Comparison of ENCODE assay signal across 9 cellular contexts in the genomic region with DNA sequence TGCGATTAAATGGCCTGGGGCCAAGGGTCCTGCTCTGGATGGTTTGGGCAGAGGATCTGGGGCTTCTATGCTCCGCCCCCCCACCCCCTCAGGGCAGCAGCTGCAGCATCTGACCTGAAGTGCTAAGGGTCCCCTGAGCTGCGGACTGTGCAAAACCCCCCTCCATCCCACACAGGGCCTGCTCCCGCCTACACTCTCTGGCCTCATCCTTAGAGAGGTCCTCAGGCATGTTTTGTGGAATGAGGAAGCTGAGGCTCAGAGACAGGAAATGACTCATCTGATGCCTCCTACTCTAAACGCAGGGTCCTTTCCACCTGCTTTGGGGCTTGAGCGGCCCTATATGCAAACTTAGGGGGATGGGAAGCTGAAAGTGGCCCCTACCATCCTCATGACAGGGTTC. TPM values are rescaled to one million over a fixed set of nuclear protein-coding genes. Genes with fewer than 3 reads are reported as not detected.
A peak's percentile ranks its signal among the peaks of the same experiment; 100 is the strongest.
DNase-seq lines count a peak whose midpoint lies in the region; ATAC-seq and TF ChIP-seq lines count a peak whose summit lies in the region.
"Had no signal": no experiment of that assay in that cellular context is flagged by ENCODE, and none has a peak within 500 bp of the region (broad histone marks: within the 10 kb centered on the region; RNA-seq: fewer than 3 reads in every experiment).

No MANE protein-coding gene starts in this region.

- H3K27ac ChIP-seq in osteoblast (ENCODE audit: low read depth, low read length): peak overlapping the region; percentile 36
- H3K27ac ChIP-seq in esophagus squamous epithelium: no peak overlapping the region
- H3K27ac ChIP-seq: thoracic aorta had no signal

- H3K36me3 ChIP-seq in NT2/D1 (ENCODE audit: insufficient read depth, insufficient read length, low read length): no peaks in the 10 kb centered on the region
- H3K36me3 ChIP-seq in osteoblast (ENCODE audit: insufficient read depth, low read length): no peaks in the 10 kb centered on the region
- H3K36me3 ChIP-seq in esophagus squamous epithelium: no peaks in the 10 kb centered on the region
- H3K36me3 ChIP-seq: thoracic aorta had no signal

- DNase-seq in AG20443 (ENCODE audit: low spot score): peak; percentile 71
- peak; percentile 72 for DNase-seq in NT2/D1 (ENCODE audit: low read depth, low spot score)
- peak; percentile 65 for DNase-seq in dedifferentiated amniotic fluid mesenchymal stem cell (ENCODE audit: extremely low spot score)
- peak; percentile 93 for DNase-seq in osteoblast (ENCODE audit: insufficient read length, low spot score, missing footprints)
- no peak for DNase-seq in esophagus squamous epithelium (lab: John Stamatoyannopoulos, UW)
- no peak for DNase-seq in inferior parietal cortex (ENCODE audit: extremely low spot score)

- H3K4me3 ChIP-seq in NT2/D1 (ENCODE audit: insufficient read length, low read depth): no peak overlapping the region
- no peak overlapping the region for H3K4me3 ChIP-seq in osteoblast (ENCODE audit: insufficient read depth, low read length)
- H3K4me3 ChIP-seq in esophagus squamous epithelium: no peak overlapping the region
- H3K4me3 ChIP-seq: thoracic aorta had no signal

- ATAC-seq in GM18873 (IDR thresholded peaks at IDR 0.05; ENCODE audit: low FRiP score, unreplicated experiment) (peak; percentile 79), HG02938 (IDR thresholded peaks at IDR 0.05; ENCODE audit: unreplicated experiment) (peak; percentile 85)

- intact Hi-C loops in esophagus squamous epithelium (cut with DNase I): no loop called here

- WGBS in esophagus squamous epithelium, 2 donors: 10% methylated on average over 5 of the region's 6 CpGs; no CpG with 5 or more reads in 1 of the 2 donors

- no peak for TF ChIP-seq POLR2A in esophagus squamous epithelium (IDR thresholded peaks at IDR 0.05)

- H3K4me1 ChIP-seq in NT2/D1 (ENCODE audit: insufficient read depth, insufficient read length) (peaks cover 14% of the 10 kb centered on the region), osteoblast (ENCODE audit: insufficient read depth, low read length) (peaks cover 26% of the 10 kb centered on the region), esophagus squamous epithelium (peaks cover 4 to 16% (median 8%) of the 10 kb centered on the region in 3 donors)

- TF ChIP-seq CTCF in osteoblast (IDR thresholded peaks at IDR 0.05; ENCODE audit: extremely low read depth, low read depth, low read length): no peak
- TF ChIP-seq CTCF in esophagus squamous epithelium (IDR thresholded peaks at IDR 0.05): no peak

- H4K20me1 ChIP-seq in osteoblast (ENCODE audit: insufficient read depth, low read length): no peaks in the 10 kb centered on the region

- H3K4me2 ChIP-seq in osteoblast (ENCODE audit: insufficient read depth, low read length): no peak overlapping the region

- peak overlapping the region; percentile 17 for H2AFZ ChIP-seq in osteoblast (ENCODE audit: low read length)

- H3K27me3 ChIP-seq in NT2/D1 (ENCODE audit: insufficient read depth, insufficient read length): no peaks in the 10 kb centered on the region
- H3K27me3 ChIP-seq in osteoblast (ENCODE audit: insufficient read depth, low read length): peaks cover 1% of the 10 kb centered on the region
- no peaks in the 10 kb centered on the region for H3K27me3 ChIP-seq in esophagus squamous epithelium

- H3K79me2 ChIP-seq in osteoblast (ENCODE audit: insufficient read depth, low read length): no peaks in the 10 kb centered on the region

- H3K9me3 ChIP-seq in NT2/D1 (ENCODE audit: insufficient read depth, low read length) (no peaks in the 10 kb centered on the region), osteoblast (ENCODE audit: low read depth, low read length) (no peaks in the 10 kb centered on the region), esophagus squamous epithelium (no peaks in the 10 kb centered on the region)
- H3K9me3 ChIP-seq: thoracic aorta had no signal

- no peak overlapping the region for H3K9ac ChIP-seq in NT2/D1 (ENCODE audit: insufficient read length, low read depth)

RNA-seq across cellular contexts. Expression of gene CTSH, which starts 59.5 kb away (rescaled TPM):
- total RNA-seq in osteoblast (4.7 and 8.8 TPM in 2 replicates), esophagus squamous epithelium (100 to 1,000 TPM in 2 of 4 donors, 10 to 100 TPM in 2; 19.7 to 115 (median 69.6) TPM)

Comparison
In these comparisons a context has a peak if more than half of its experiments do, and no peak if none do; other contexts are left out.
1. DNase-seq: peak in AG20443 (single experiment), NT2/D1 (single experiment), dedifferentiated amniotic fluid mesenchymal stem cell (single experiment) and osteoblast (single experiment); none in esophagus squamous epithelium (single experiment) and inferior parietal cortex (single experiment).